Comparison of ENCODE assay signal across 18 cellular contexts in genomic region chr16:59604331-59604730, GRCh38.
A peak's percentile ranks its signal among the peaks of the same experiment; 100 is the strongest.
DNase-seq lines count a peak whose midpoint lies in the region; ATAC-seq and TF ChIP-seq lines count a peak whose summit lies in the region.
"Had no signal": no experiment of that assay in that cellular context is flagged by ENCODE, and none has a peak within 500 bp of the region (broad histone marks: within the 10 kb centered on the region; RNA-seq: fewer than 3 reads in every experiment).

No MANE protein-coding gene starts in this region.

- H3K27ac Mint-ChIP-seq in activated naive CD4-positive, alpha-beta T cell treated with anti-CD3 and anti-CD28 coated beads, Interleukin-2, amount 50 U/mL, for 72 hours: no peak overlapping the region
- H3K27ac Mint-ChIP-seq: CD14-positive monocyte had no signal

- 0 out of 3 replicates have a peak, but pooled peaks have one; percentile 27 for ATAC-seq in RWPE2 (ENCODE audit: low read depth)
- no peak for ATAC-seq in HG02870 (IDR thresholded peaks at IDR 0.05; ENCODE audit: unreplicated experiment)
- no peak for ATAC-seq in activated naive CD4-positive, alpha-beta T cell treated with anti-CD3 and anti-CD28 coated beads, Interleukin-2, amount 50 U/mL, for 72 hours
- no peak for ATAC-seq in GM18520 (IDR thresholded peaks at IDR 0.05; ENCODE audit: unreplicated experiment)

- H3K36me3 Mint-ChIP-seq in activated naive CD4-positive, alpha-beta T cell treated with anti-CD3 and anti-CD28 coated beads, Interleukin-2, amount 50 U/mL, for 72 hours: no peaks in the 10 kb centered on the region
- H3K36me3 Mint-ChIP-seq: CD14-positive monocyte had no signal

- no peaks in the 10 kb centered on the region for H3K36me3 ChIP-seq in RWPE2 (ENCODE audit: low read depth)

- H3K4me3 ChIP-seq in RWPE2 (ENCODE audit: severe bottlenecking): no peak overlapping the region

- H3K27ac ChIP-seq in RWPE2 (ENCODE audit: poor library complexity, severe bottlenecking): no peak overlapping the region
- H3K27ac ChIP-seq: 22Rv1, HL-60, KMS-11 had no signal

- peaks cover 0 to 5% of the 10 kb centered on the region in 2 donors for H3K9me3 Mint-ChIP-seq in activated naive CD4-positive, alpha-beta T cell treated with anti-CD3 and anti-CD28 coated beads, Interleukin-2, amount 50 U/mL, for 72 hours

- H3K9me3 ChIP-seq in RWPE2 (ENCODE audit: severe bottlenecking): no peaks in the 10 kb centered on the region

- peak; percentile 7 for DNase-seq in NOMO-1 treated with DMSO at 0.1 percent for 48 hours (lab: John Stamatoyannopoulos, UW; ENCODE audit: unreplicated experiment)
- no peak for DNase-seq in NOMO-1 treated with dmso at 0.1 percent for 144 hours (lab: John Stamatoyannopoulos, UW; ENCODE audit: unreplicated experiment)
- DNase-seq in RWPE2 (ENCODE audit: low spot score): no peak
- peak; percentile 41 for DNase-seq in fibroblast of gingiva (ENCODE audit: low read depth)
- DNase-seq in activated naive CD4-positive, alpha-beta T cell treated with anti-CD3 and anti-CD28 coated beads, Interleukin-2, amount 50 U/mL, for 72 hours (ENCODE audit: low spot score in 2 of 2): no peak
- DNase-seq in amygdala (lab: John Stamatoyannopoulos, UW): no peak
- DNase-seq: COR-L47, DMS53, MM.1S, NCI-H187 treated with DMSO at 0.1 percent for 48 hours, NCI-H446 treated with DMSO at 0.1 percent for 48 hours, NCI-H774 had no signal

- no peaks in the 10 kb centered on the region for H3K4me1 ChIP-seq in RWPE2 (ENCODE audit: insufficient read depth, poor library complexity, severe bottlenecking)

- H3K27me3 ChIP-seq in RWPE2 (ENCODE audit: insufficient read depth, poor library complexity, severe bottlenecking): no peaks in the 10 kb centered on the region

- TF ChIP-seq CTCF in RWPE2 (IDR thresholded peaks at IDR 0.05; ENCODE audit: poor library complexity, severe bottlenecking): no peak

Comparison
In these comparisons a context has a peak if more than half of its experiments do, and no peak if none do; other contexts are left out.
1. DNase-seq: peak in NOMO-1 treated with DMSO at 0.1 percent for 48 hours (single experiment) and fibroblast of gingiva (single experiment); none in NOMO-1 treated with dmso at 0.1 percent for 144 hours (single experiment), RWPE2 (single experiment), activated naive CD4-positive, alpha-beta T cell treated with anti-CD3 and anti-CD28 coated beads, Interleukin-2, amount 50 U/mL, for 72 hours (0 of 2) and amygdala (0 of 56).